In genomic region chr1:206666162-206666561, GRCh38 we compare ENCODE assay signal across 1 cellular context. TPM values are rescaled to one million over a fixed set of nuclear protein-coding genes. Genes with fewer than 3 reads are reported as not detected.
"Had no signal": no experiment of that assay in that cellular context is flagged by ENCODE, and none has a peak within 500 bp of the region (broad histone marks: within the 10 kb centered on the region; RNA-seq: fewer than 3 reads in every experiment).

No MANE protein-coding gene starts in this region.

RNA-seq across cellular contexts. Expression of gene DYRK3, which starts 30.8 kb away (rescaled TPM):
- polyA plus RNA-seq: naive thymus-derived CD8-positive, alpha-beta T cell had no signal
